5 cellular contexts compared by ENCODE assay signal in the genomic region with DNA sequence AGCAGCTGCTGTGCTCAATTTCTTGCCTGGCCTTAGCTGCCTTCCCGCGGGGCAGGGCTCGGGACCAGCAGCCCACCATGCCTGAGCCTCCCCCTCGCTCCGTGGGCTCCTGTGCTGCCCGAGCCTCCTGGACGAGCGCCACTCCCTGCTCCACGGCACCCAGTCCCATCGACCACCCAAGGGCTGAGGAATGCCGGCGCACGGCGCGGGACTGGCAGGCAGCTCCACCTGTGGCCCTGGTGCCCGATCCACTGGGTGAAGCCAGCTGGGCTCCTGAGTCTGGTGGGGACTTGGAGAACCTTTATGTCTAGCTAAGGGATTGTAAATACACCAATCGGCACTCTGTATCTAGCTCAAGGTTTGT. TPM values are rescaled to one million over a fixed set of nuclear protein-coding genes. Genes with fewer than 3 reads are reported as not detected.
"Had no signal": no experiment of that assay in that cellular context is flagged by ENCODE, and none has a peak within 500 bp of the region (broad histone marks: within the 10 kb centered on the region; RNA-seq: fewer than 3 reads in every experiment).

No MANE protein-coding gene starts in this region.

RNA-seq across cellular contexts. Expression of a gene that starts 15.2 kb away (rescaled TPM):
- polyA plus RNA-seq: GM23338 had no signal

RNA-seq across cellular contexts. Expression of a gene that starts 23.0 kb away (rescaled TPM):
- total RNA-seq: GM23338, H1, HT-29, IMR-90 had no signal
- polyA plus RNA-seq: GM23338, H1, IMR-90 had no signal

RNA-seq across cellular contexts. Expression of a gene that starts 46.8 kb away (rescaled TPM):
- total RNA-seq: GM23338, H1, H9, HT-29, IMR-90 had no signal
- polyA plus RNA-seq: GM23338, H1, IMR-90 had no signal
